Comparison of ENCODE assay signal across 13 cellular contexts in the genomic region with DNA sequence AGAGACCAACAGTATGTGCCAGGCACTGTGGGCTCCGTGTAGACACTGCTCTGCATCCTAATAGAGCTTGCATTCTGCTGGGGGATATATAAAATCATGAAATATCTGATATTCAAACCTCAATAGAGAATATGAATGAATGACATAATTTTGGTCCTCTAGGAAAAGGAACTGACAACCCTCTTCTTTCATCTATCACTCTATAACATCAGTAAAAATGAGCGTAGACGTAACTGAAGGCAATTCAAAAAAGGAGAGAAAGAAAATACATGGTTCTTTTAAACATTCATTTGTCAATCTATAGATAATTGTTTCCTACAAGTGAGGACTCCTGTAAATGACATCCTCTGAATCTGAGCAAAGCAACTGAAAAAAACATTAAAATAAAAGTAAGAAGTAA.
"Had no signal": no experiment of that assay in that cellular context is flagged by ENCODE, and none has a peak within 500 bp of the region (broad histone marks: within the 10 kb centered on the region; RNA-seq: fewer than 3 reads in every experiment).

No MANE protein-coding gene starts in this region.

- H3K9me3 ChIP-seq: colonic mucosa, gastrocnemius medialis had no signal

- ATAC-seq: effector memory CD8-positive, alpha-beta T cell; esophagus mucosa; foreskin keratinocyte; gastrocnemius medialis; gastroesophageal sphincter; heart left ventricle; heart right ventricle had no signal

- H3K36me3 ChIP-seq: colonic mucosa, esophagus muscularis mucosa, esophagus squamous epithelium, gastrocnemius medialis, gastroesophageal sphincter, heart left ventricle, heart right ventricle had no signal

- H3K27ac ChIP-seq: colonic mucosa, coronary artery, dorsolateral prefrontal cortex, epithelial cell of prostate, esophagus muscularis mucosa, esophagus squamous epithelium, foreskin keratinocyte, gastrocnemius medialis, gastroesophageal sphincter, heart left ventricle, heart right ventricle had no signal

- H3K27me3 ChIP-seq: colonic mucosa, dorsolateral prefrontal cortex, esophagus muscularis mucosa, esophagus squamous epithelium, foreskin keratinocyte, gastrocnemius medialis, gastroesophageal sphincter, heart left ventricle, heart right ventricle had no signal

- H3K4me3 ChIP-seq: colonic mucosa, coronary artery, dorsolateral prefrontal cortex, esophagus muscularis mucosa, esophagus squamous epithelium, gastrocnemius medialis, gastroesophageal sphincter, heart left ventricle, heart right ventricle had no signal
